ENCODE assay signal across 1 cellular context in genomic region chr6:16547586-16547985, GRCh38.
TF ChIP-seq lines count a peak whose summit lies in the region.

No MANE protein-coding gene starts in this region.

TF ChIP-seq in K562, 482 proteins besides CTCF, POLR2A, EP300 and RAD21 (continued from another document):
- TF ChIP-seq JUND (IDR thresholded peaks at IDR 0.05; ENCODE audit: borderline replicate concordance, low read depth, low read length) (peak; percentile 77), JUND (tag; IDR thresholded peaks at IDR 0.05; ENCODE audit: borderline replicate concordance, low read depth, low read length) (peak; percentile 84; the same call in 2 of the 3 replicates), KLF1 (tag; IDR thresholded peaks at IDR 0.05) (no peak), SMARCC2 (IDR thresholded peaks at IDR 0.05; ENCODE audit: low read depth) (no peak), C11orf30 (IDR thresholded peaks at IDR 0.05; ENCODE audit: low read depth) (no peak), SLC30A9 (CRISPR knock-in tag; IDR thresholded peaks at IDR 0.05) (no peak), SP2 (IDR thresholded peaks at IDR 0.05; ENCODE audit: extremely low read depth, low read depth, low read length, poor library complexity, severe bottlenecking) (no peak), FOSL1 (tag; conservative IDR thresholded peaks at IDR 0.05) (peak; percentile 80)
